In genomic region chr18:60599267-60599666, GRCh38 we compare ENCODE assay signal across 16 cellular contexts.
A peak's percentile ranks its signal among the peaks of the same experiment; 100 is the strongest.
DNase-seq lines count a peak whose midpoint lies in the region; ATAC-seq, FAIRE-seq and TF ChIP-seq lines count a peak whose summit lies in the region.
"Had no signal": no experiment of that assay in that cellular context is flagged by ENCODE, and none has a peak within 500 bp of the region (broad histone marks: within the 10 kb centered on the region; RNA-seq: fewer than 3 reads in every experiment).

No MANE protein-coding gene starts in this region.

- no peak overlapping the region for H3K4me3 Mint-ChIP-seq in WTC11
- H3K4me3 Mint-ChIP-seq: activated naive CD8-positive, alpha-beta T cell had no signal

- no peaks in the 10 kb centered on the region for H3K9me3 Mint-ChIP-seq in WTC11

- CTCF ChIA-PET in HEK293T (lab: Yijun Ruan, JAX) (no interaction called here), WTC11 (lab: Charles Lee) (no interaction called here)

- H3K36me3 Mint-ChIP-seq in WTC11: no peaks in the 10 kb centered on the region
- H3K36me3 Mint-ChIP-seq: activated naive CD8-positive, alpha-beta T cell had no signal

- DNase-seq in HEK293T (ENCODE audit: extremely low spot score) (no peak), NCI-H748 (lab: John Stamatoyannopoulos, UW; ENCODE audit: unreplicated experiment) (no peak), GM12892 (ENCODE audit: insufficient read length) (no peak), WTC11 (ENCODE audit: low spot score) (no peak)
- DNase-seq: ACHN, esophagus squamous epithelium, MG63, NCI-H226, Peyer's patch, T-helper 2 cell had no signal

- no peaks in the 10 kb centered on the region for H3K4me1 Mint-ChIP-seq in WTC11

- TF ChIP-seq POLR2A in GM12892 (IDR thresholded peaks at IDR 0.05; ENCODE audit: low read depth, low read length): no peak

- POLR2A ChIA-PET in HEK293T (lab: Yijun Ruan, JAX) (no interaction called here), WTC11 (lab: Charles Lee) (no interaction called here)

- no peaks in the 10 kb centered on the region for H3K27me3 Mint-ChIP-seq in WTC11 (ENCODE audit: low read depth)
- H3K27me3 Mint-ChIP-seq: activated naive CD8-positive, alpha-beta T cell had no signal

- FAIRE-seq in GM12892 (lab: Jason Lieb, UNC): no peak
- FAIRE-seq: urothelium cell line had no signal

- TF ChIP-seq CTCF in WTC11 (IDR thresholded peaks at IDR 0.05): no peak

- H3K27ac Mint-ChIP-seq in WTC11: no peak overlapping the region
- H3K27ac Mint-ChIP-seq: activated naive CD8-positive, alpha-beta T cell had no signal

- ATAC-seq in GM18499 (IDR thresholded peaks at IDR 0.05; ENCODE audit: insufficient read depth, unreplicated experiment) (peak; percentile 67), GM19452 (IDR thresholded peaks at IDR 0.05; ENCODE audit: unreplicated experiment) (peak; percentile 92), HG02763 (IDR thresholded peaks at IDR 0.05; ENCODE audit: unreplicated experiment) (peak; percentile 93), HG03342 (IDR thresholded peaks at IDR 0.05; ENCODE audit: unreplicated experiment) (peak; percentile 92), WTC11 (no peak)

TF ChIP-seq in HEK293T, 16 proteins besides CTCF, POLR2A, EP300 and RAD21:
- no peak for TF ChIP-seq PKNOX1 (IDR thresholded peaks at IDR 0.05)
- no peak for TF ChIP-seq TARDBP (IDR thresholded peaks at IDR 0.05)
- no peak for TF ChIP-seq HDGF (IDR thresholded peaks at IDR 0.05; ENCODE audit: borderline replicate concordance)

TF ChIP-seq in WTC11, 78 proteins besides CTCF, POLR2A, EP300 and RAD21:
- TF ChIP-seq, protein P1, sequence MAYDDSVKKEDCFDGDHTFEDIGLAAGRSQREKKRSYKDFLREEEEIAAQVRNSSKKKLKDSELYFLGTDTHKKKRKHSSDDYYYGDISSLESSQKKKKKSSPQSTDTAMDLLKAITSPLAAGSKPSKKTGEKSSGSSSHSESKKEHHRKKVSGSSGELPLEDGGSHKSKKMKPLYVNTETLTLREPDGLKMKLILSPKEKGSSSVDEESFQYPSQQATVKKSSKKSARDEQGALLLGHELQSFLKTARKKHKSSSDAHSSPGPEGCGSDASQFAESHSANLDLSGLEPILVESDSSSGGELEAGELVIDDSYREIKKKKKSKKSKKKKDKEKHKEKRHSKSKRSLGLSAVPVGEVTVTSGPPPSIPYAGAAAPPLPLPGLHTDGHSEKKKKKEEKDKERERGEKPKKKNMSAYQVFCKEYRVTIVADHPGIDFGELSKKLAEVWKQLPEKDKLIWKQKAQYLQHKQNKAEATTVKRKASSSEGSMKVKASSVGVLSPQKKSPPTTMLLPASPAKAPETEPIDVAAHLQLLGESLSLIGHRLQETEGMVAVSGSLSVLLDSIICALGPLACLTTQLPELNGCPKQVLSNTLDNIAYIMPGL (CRISPR knock-in tag; IDR thresholded peaks at IDR 0.05): no peak
- TF ChIP-seq ELF4 (CRISPR knock-in tag; IDR thresholded peaks at IDR 0.05; ENCODE audit: low read depth): no peak
- TF ChIP-seq ZNF423 (CRISPR knock-in tag; IDR thresholded peaks at IDR 0.05): no peak
- no peak for TF ChIP-seq ZNF232 (CRISPR knock-in tag; IDR thresholded peaks at IDR 0.05)
- no peak for TF ChIP-seq PREB (CRISPR knock-in tag; IDR thresholded peaks at IDR 0.05; ENCODE audit: borderline replicate concordance)
- TF ChIP-seq, protein P2, sequence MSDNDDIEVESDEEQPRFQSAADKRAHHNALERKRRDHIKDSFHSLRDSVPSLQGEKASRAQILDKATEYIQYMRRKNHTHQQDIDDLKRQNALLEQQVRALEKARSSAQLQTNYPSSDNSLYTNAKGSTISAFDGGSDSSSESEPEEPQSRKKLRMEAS (CRISPR knock-in tag; IDR thresholded peaks at IDR 0.05): no peak
- no peak for TF ChIP-seq ZNF219 (CRISPR knock-in tag; IDR thresholded peaks at IDR 0.05; ENCODE audit: borderline replicate concordance)
- no peak for TF ChIP-seq KAT7 (CRISPR knock-in tag; IDR thresholded peaks at IDR 0.05; ENCODE audit: borderline replicate concordance)
- TF ChIP-seq ZNF671 (CRISPR knock-in tag; IDR thresholded peaks at IDR 0.05): no peak
- TF ChIP-seq, protein P3, sequence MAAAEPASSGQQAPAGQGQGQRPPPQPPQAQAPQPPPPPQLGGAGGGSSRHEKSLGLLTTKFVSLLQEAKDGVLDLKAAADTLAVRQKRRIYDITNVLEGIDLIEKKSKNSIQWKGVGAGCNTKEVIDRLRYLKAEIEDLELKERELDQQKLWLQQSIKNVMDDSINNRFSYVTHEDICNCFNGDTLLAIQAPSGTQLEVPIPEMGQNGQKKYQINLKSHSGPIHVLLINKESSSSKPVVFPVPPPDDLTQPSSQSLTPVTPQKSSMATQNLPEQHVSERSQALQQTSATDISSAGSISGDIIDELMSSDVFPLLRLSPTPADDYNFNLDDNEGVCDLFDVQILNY (CRISPR knock-in tag; IDR thresholded peaks at IDR 0.05): no peak
- no peak for TF ChIP-seq MLX (CRISPR knock-in tag; IDR thresholded peaks at IDR 0.05)
- no peak for TF ChIP-seq NR3C1 (CRISPR knock-in tag; conservative IDR thresholded peaks at IDR 0.05; ENCODE audit: low read depth)
